Comparison of ENCODE assay signal across 1 cellular context in the genomic region with DNA sequence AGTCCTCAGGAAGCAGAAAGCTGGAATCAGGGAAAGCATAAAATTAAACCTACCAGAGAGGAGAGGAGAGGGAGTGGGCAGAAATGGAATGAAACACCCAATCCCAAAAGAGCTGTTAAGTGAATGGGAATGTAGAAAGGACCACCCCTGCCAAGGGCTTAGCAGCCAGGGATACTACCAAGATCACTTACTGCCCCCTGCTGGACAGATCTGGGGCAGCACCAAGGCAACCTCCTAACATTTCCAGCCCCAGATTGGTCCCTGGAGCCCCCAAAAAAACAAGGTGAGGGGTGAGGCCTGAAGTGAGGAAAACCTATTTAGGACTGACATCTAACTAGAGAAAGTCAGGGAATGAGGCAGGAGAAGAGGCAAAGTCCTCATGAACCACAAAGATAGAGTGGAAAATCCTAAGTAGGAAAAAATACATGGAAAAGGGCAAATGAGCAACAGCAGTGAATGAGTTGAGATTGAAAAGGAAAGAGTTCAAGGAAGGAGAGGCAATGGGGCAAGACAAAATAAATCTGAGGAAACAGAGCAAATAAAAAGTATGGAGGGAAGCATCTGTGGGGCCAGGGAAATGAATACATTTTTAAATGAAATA.
TF ChIP-seq lines count a peak whose summit lies in the region.

No MANE protein-coding gene starts in this region.

TF ChIP-seq in IMR-90, 13 proteins besides CTCF, POLR2A, EP300 and RAD21 (continued from another document):
- TF ChIP-seq, protein P1, sequence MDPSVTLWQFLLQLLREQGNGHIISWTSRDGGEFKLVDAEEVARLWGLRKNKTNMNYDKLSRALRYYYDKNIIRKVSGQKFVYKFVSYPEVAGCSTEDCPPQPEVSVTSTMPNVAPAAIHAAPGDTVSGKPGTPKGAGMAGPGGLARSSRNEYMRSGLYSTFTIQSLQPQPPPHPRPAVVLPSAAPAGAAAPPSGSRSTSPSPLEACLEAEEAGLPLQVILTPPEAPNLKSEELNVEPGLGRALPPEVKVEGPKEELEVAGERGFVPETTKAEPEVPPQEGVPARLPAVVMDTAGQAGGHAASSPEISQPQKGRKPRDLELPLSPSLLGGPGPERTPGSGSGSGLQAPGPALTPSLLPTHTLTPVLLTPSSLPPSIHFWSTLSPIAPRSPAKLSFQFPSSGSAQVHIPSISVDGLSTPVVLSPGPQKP (IDR thresholded peaks at IDR 0.05; ENCODE audit: borderline replicate concordance, low read depth, low read length) = no peak
- no peak for TF ChIP-seq MXI1 (IDR thresholded peaks at IDR 0.05; ENCODE audit: borderline replicate concordance, low read depth, low read length)
- TF ChIP-seq MAFK (IDR thresholded peaks at IDR 0.05; ENCODE audit: low read depth, low read length) = no peak
- TF ChIP-seq CHD1 (IDR thresholded peaks at IDR 0.05; ENCODE audit: low read depth, low read length) = no peak
- TF ChIP-seq BHLHE40 (IDR thresholded peaks at IDR 0.05; ENCODE audit: low read depth, low read length) = no peak
- TF ChIP-seq RFX5 (IDR thresholded peaks at IDR 0.05; ENCODE audit: low read depth, low read length) = no peak
- no peak for TF ChIP-seq RCOR1 (IDR thresholded peaks at IDR 0.05; ENCODE audit: insufficient replicate concordance, low read length)
- TF ChIP-seq NFE2L2 (IDR thresholded peaks at IDR 0.05; ENCODE audit: low read depth, low read length) = no peak
- no peak for TF ChIP-seq FOS (IDR thresholded peaks at IDR 0.05; ENCODE audit: low read depth, low read length)
- TF ChIP-seq MAZ (IDR thresholded peaks at IDR 0.05; ENCODE audit: borderline replicate concordance, low read depth, low read length) = peak; percentile 44; the same call in 1 of the 2 replicates
- TF ChIP-seq, protein P2, sequence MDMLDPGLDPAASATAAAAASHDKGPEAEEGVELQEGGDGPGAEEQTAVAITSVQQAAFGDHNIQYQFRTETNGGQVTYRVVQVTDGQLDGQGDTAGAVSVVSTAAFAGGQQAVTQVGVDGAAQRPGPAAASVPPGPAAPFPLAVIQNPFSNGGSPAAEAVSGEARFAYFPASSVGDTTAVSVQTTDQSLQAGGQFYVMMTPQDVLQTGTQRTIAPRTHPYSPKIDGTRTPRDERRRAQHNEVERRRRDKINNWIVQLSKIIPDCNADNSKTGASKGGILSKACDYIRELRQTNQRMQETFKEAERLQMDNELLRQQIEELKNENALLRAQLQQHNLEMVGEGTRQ (IDR thresholded peaks at IDR 0.05; ENCODE audit: low read depth, low read length) = no peak
